In the genomic region with DNA sequence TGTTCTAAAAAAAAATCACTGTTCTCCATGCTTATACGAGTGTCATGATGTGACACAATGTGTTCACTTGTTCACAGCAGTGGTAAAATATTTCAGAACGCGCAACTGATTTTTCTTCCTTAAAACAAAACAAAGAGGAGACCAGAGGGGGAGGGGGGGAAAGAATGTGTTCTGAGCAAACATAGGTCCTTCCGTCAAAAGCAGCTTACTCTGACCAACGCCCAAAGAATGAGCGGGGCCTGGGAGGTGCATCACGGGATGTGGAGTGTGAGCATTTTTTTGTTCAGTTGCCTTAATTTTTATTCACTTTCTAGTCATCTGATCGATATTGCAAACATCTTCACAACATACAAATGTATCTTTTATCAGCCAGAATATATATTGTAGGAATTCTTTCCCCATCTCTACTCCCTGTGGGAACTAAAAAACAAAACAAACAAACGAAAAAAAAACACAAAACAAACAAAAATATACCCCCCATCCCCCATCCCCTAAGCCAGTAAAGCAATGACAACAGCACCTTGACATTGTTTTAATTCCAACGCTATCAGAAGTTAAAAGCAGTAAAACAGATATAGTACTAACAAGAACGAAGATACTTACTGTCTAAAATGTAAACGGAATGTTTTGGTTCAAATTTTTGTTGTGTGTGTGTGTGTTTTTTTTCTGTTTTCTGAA, we compare ENCODE assay signal across 23 cellular contexts.
"Had no signal": no experiment of that assay in that cellular context is flagged by ENCODE, and none has a peak within 500 bp of the region (broad histone marks: within the 10 kb centered on the region; RNA-seq: fewer than 3 reads in every experiment).

No MANE protein-coding gene starts in this region.

- H2AFZ ChIP-seq: parathyroid adenoma had no signal

- FAIRE-seq: colon, islet of Langerhans had no signal

- ATAC-seq: psoas muscle; sciatic nerve; stimulated activated naive B cell treated with anti-CD40 and anti-IgM and Interleukin-4, amounts not matched to agents 10 μg/mL and 1 μg/mL and 100 μg/mL, for 72 hours; stimulated activated naive CD8-positive, alpha-beta T cell treated with anti-CD3 and anti-CD28 coated beads, Interleukin-15, amount 100 ng/mL, for 72 hours had no signal

- H3K9ac ChIP-seq: parathyroid adenoma had no signal

- H3K4me3 ChIP-seq: psoas muscle, testis, uterus had no signal

- H3K27ac ChIP-seq: parathyroid adenoma, psoas muscle, testis, uterus had no signal

- H3K27ac Mint-ChIP-seq: dendritic cell treated with granulocyte-macrophage colony-stimulating factor and Interleukin-4, amounts not matched to agents 40 ng/mL and 50 ng/mL, for 4 days; memory B cell; naive B cell; nephron; stimulated activated naive B cell treated with anti-CD40 and anti-IgM and Interleukin-4, amounts not matched to agents 10 μg/mL and 1 μg/mL and 100 μg/mL, for 72 hours; stimulated activated naive CD8-positive, alpha-beta T cell treated with anti-CD3 and anti-CD28 coated beads, Interleukin-15, amount 100 ng/mL, for 72 hours; type B pancreatic cell had no signal

- H3K36me3 ChIP-seq: uterus had no signal

- H3K79me2 ChIP-seq: parathyroid adenoma had no signal

- H3K4me1 Mint-ChIP-seq: memory B cell; naive B cell; nephron; stimulated activated naive B cell treated with anti-CD40 and anti-IgM and Interleukin-4, amounts not matched to agents 10 μg/mL and 1 μg/mL and 100 μg/mL, for 72 hours; stimulated activated naive CD8-positive, alpha-beta T cell treated with anti-CD3 and anti-CD28 coated beads, Interleukin-15, amount 100 ng/mL, for 72 hours had no signal

- H3K4me1 ChIP-seq: parathyroid adenoma, psoas muscle, testis, uterus had no signal

- H3K4me3 Mint-ChIP-seq: dendritic cell treated with granulocyte-macrophage colony-stimulating factor and Interleukin-4, amounts not matched to agents 40 ng/mL and 50 ng/mL, for 4 days; memory B cell; naive B cell; nephron; stimulated activated naive B cell treated with anti-CD40 and anti-IgM and Interleukin-4, amounts not matched to agents 10 μg/mL and 1 μg/mL and 100 μg/mL, for 72 hours; stimulated activated naive CD8-positive, alpha-beta T cell treated with anti-CD3 and anti-CD28 coated beads, Interleukin-15, amount 100 ng/mL, for 72 hours; type B pancreatic cell had no signal

- H3K9me3 ChIP-seq: psoas muscle, testis, uterus had no signal

- H3K9me3 Mint-ChIP-seq: nephron had no signal

- H3K27me3 ChIP-seq: testis, uterus had no signal

- H3K27me3 Mint-ChIP-seq: dendritic cell treated with granulocyte-macrophage colony-stimulating factor and Interleukin-4, amounts not matched to agents 40 ng/mL and 50 ng/mL, for 4 days; naive B cell; stimulated activated naive B cell treated with anti-CD40 and anti-IgM and Interleukin-4, amounts not matched to agents 10 μg/mL and 1 μg/mL and 100 μg/mL, for 72 hours; stimulated activated naive CD8-positive, alpha-beta T cell treated with anti-CD3 and anti-CD28 coated beads, Interleukin-15, amount 100 ng/mL, for 72 hours; type B pancreatic cell had no signal

- DNase-seq: erythroblast; foreskin melanocyte; head of caudate nucleus; hippocampal formation; kidney glomerular epithelial cell; naive B cell; occipital lobe; psoas muscle; retina; stimulated activated CD4-positive, alpha-beta T cell treated with anti-CD3 and anti-CD28 coated beads, Interleukin-2, amount 100 ng/mL, for 24 hours; stimulated activated CD4-positive, alpha-beta T cell treated with anti-CD3 and anti-CD28 coated beads, Interleukin-4, amount 100 ng/mL, for 4 hours; stimulated activated naive B cell treated with anti-CD40 and anti-IgM and Interleukin-4, amounts not matched to agents 10 μg/mL and 1 μg/mL and 100 μg/mL, for 72 hours; stimulated activated naive CD8-positive, alpha-beta T cell treated with anti-CD3 and anti-CD28 coated beads, Interleukin-15, amount 100 ng/mL, for 72 hours; testis; uterus had no signal
